Comparison of ENCODE assay signal across 17 cellular contexts in genomic region chr1:119084651-119085262, GRCh38.
"Had no signal": no experiment of that assay in that cellular context is flagged by ENCODE, and none has a peak within 500 bp of the region (broad histone marks: within the 10 kb centered on the region; RNA-seq: fewer than 3 reads in every experiment).

No MANE protein-coding gene starts in this region.

- H3K27ac ChIP-seq: esophagus squamous epithelium, right lobe of liver, VCaP had no signal

- ATAC-seq: effector memory CD8-positive, alpha-beta T cell; right lobe of liver; stimulated activated memory B cell treated with anti-CD40 and anti-IgM and Interleukin-4, amounts not matched to agents 10 μg/mL and 1 μg/mL and 100 μg/mL, for 72 hours had no signal

- H3K27me3 ChIP-seq: esophagus squamous epithelium, right lobe of liver had no signal

- H3K36me3 ChIP-seq: esophagus squamous epithelium, right lobe of liver had no signal

- H3K4me3 ChIP-seq: esophagus squamous epithelium, right lobe of liver had no signal

- H3K4me1 ChIP-seq: esophagus squamous epithelium, right lobe of liver had no signal

- DNase-seq: activated CD4-positive, alpha-beta T cell treated with anti-CD3 and anti-CD28 coated beads, Interleukin-2, amount 50 U/mL, for 1 hour; activated CD4-positive, CD25-positive, alpha-beta regulatory T cell treated with anti-CD3 and anti-CD28 coated beads, Interleukin-2, amount 50 U/mL, for 72 hours; activated CD8-positive, alpha-beta memory T cell treated with anti-CD3 and anti-CD28 coated beads for 24 hours; activated CD8-positive, alpha-beta memory T cell treated with anti-CD3 and anti-CD28 coated beads, Interleukin-2, amount 50 U/mL, for 48 hours; activated effector memory CD4-positive, alpha-beta T cell treated with Interleukin-2 at 50 U/mL for 16 hours; activated naive CD4-positive, alpha-beta T cell treated with anti-CD3 and anti-CD28 coated beads, Interleukin-2, amount 50 U/mL, for 16 hours; activated T-cell treated with anti-CD3 and anti-CD28 coated beads, Interleukin-2, amount 50 U/mL, for 48 hours; effector memory CD8-positive, alpha-beta T cell; esophagus squamous epithelium; islet precursor cell; occipital lobe; right lobe of liver; stimulated activated CD4-positive, alpha-beta T cell treated with anti-CD3 and anti-CD28 coated beads, Interleukin-4, amount 100 ng/mL, for 4 hours; SW 1271; T-helper 2 cell had no signal

- H3K9me3 ChIP-seq: esophagus squamous epithelium, right lobe of liver had no signal
